ENCODE assay signal across 23 cellular contexts in the genomic region with DNA sequence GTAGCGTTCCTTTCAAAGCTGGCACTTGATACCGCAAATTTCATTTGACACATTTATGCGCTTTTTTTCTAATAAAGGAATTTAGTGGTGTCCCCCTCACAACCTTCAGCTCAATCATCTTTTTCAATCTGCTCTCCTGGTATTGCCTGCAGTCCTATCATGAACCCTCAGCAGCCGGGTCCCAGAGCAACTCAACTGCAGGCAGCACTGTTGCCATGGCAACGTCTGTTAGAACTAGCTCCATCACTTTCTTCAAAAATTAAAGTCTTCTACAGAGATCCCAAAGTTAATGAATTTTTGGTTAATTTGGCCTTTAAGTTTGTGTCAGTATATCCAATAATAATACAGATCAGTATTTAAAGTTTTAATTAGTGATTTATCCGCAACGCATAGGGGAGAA.
"Had no signal": no experiment of that assay in that cellular context is flagged by ENCODE, and none has a peak within 500 bp of the region (broad histone marks: within the 10 kb centered on the region; RNA-seq: fewer than 3 reads in every experiment).

No MANE protein-coding gene starts in this region.

- H3K27ac ChIP-seq: esophagus squamous epithelium, parathyroid adenoma, right atrium auricular region, skin epidermis, spleen, testis, tibial artery, upper lobe of left lung, uterus had no signal

- H3K4me3 ChIP-seq: esophagus squamous epithelium, lung, mucosa of descending colon, right atrium auricular region, skin epidermis, spleen, testis, tibial artery, upper lobe of left lung, uterus had no signal

- DNase-seq: cortex of kidney; effector memory CD8-positive, alpha-beta T cell; erythroblast; esophagus squamous epithelium; foreskin melanocyte; glutamatergic neuron; immature natural killer cell; mucosa of descending colon; naive B cell; spleen; stimulated activated CD4-positive, alpha-beta T cell treated with anti-CD3 and anti-CD28 coated beads, Interleukin-4, amount 100 ng/mL, for 4 hours; stimulated activated naive CD8-positive, alpha-beta T cell treated with anti-CD3 and anti-CD28 coated beads, Interleukin-15, Interleukin-2, amounts not matched to agents 100 U/mL and 50 U/mL, for 24 hours; testis; tibial artery; upper lobe of left lung; uterus had no signal

- H3K79me2 ChIP-seq: parathyroid adenoma had no signal

- ATAC-seq: effector memory CD8-positive, alpha-beta T cell; left lobe of liver; mucosa of descending colon; natural killer cell treated with Interleukin-12 subunit alpha and Interleukin-12 subunit beta and Interleukin-15 and Interleukin-18, amount 100 ng/mL, for 72 hours; stimulated activated memory B cell treated with anti-CD40 and anti-IgM and Interleukin-4, amounts not matched to agents 10 μg/mL and 1 μg/mL and 100 μg/mL, for 72 hours; stimulated activated naive CD8-positive, alpha-beta T cell treated with anti-CD3 and anti-CD28 coated beads, Interleukin-15, Interleukin-2, amounts not matched to agents 100 U/mL and 50 U/mL, for 24 hours had no signal

- H3K36me3 ChIP-seq: esophagus squamous epithelium, right atrium auricular region, spleen, tibial artery, upper lobe of left lung, uterus had no signal

- H3K27me3 ChIP-seq: esophagus squamous epithelium, right atrium auricular region, spleen, testis, tibial artery, upper lobe of left lung, uterus had no signal

- H3K4me1 ChIP-seq: esophagus squamous epithelium, parathyroid adenoma, right atrium auricular region, testis, tibial artery, upper lobe of left lung, uterus had no signal

- H3K9ac ChIP-seq: parathyroid adenoma had no signal
